In the genomic region with DNA sequence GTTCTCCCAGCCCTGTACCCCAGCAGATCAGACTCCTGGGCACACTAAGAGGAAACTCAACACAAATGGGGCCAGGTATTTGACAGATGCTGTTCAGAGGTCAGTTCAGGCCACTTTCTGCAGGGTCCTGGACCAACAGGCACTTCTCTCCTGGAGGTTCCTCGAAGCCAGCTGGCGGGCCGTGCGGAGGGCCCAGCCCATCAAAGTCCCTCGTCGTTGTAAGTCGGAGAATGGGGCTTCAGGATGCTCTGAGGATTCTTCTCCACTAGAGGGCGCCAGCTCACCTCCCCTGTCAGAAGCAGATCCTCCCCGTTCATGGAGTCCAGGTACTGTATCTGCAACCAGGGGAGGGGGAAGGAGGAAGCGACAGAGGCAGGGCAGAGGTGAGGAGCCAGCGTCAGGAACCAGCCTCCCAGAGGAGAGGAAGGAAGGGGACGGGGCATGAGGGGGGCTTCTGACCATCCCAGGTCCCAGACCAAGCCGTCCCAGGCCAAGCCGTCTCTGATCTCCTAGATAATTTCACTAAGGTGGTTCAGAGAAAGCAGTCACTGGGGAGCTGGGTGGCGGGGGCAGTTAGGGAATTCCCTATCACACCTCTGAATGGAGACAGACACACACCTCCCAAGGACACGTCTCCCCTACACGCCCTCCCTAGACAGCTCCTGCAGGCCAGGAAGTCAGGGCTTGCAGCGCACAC, we compare ENCODE assay signal across 8 cellular contexts. TPM values are rescaled to one million over a fixed set of nuclear protein-coding genes. Genes with fewer than 3 reads are reported as not detected.
A peak's percentile ranks its signal among the peaks of the same experiment; 100 is the strongest.
DNase-seq lines count a peak whose midpoint lies in the region; ATAC-seq and TF ChIP-seq lines count a peak whose summit lies in the region.

No MANE protein-coding gene starts in this region.

- ATAC-seq in lung (ENCODE audit: insufficient read depth, low FRiP score) (no peak), HG02884 (IDR thresholded peaks at IDR 0.05; ENCODE audit: unreplicated experiment) (no peak)

- H3K9me3 ChIP-seq in DOHH2 (ENCODE audit: control insufficient read depth, insufficient read depth, low read length) (no peaks in the 10 kb centered on the region), lung (ENCODE audit: control insufficient read depth in 2 of 2, insufficient read depth in 1 of 2, low read length in 1 of 2) (no peaks in the 10 kb centered on the region)

- H3K79me2 ChIP-seq in DOHH2 (ENCODE audit: control insufficient read depth, low read length), result no peaks in the 10 kb centered on the region

- no peaks in the 10 kb centered on the region for H3F3A ChIP-seq in DOHH2 (ENCODE audit: control insufficient read depth, insufficient read depth)

- H3K4me3 ChIP-seq in DOHH2 (ENCODE audit: low read length) (no peak overlapping the region), HL-60 (replicated peaks; ENCODE audit: insufficient read depth, low read length) (no peak overlapping the region), dorsolateral prefrontal cortex (no peak overlapping the region), lung (no peak overlapping the region)

- H3K36me3 ChIP-seq in DOHH2 (ENCODE audit: control insufficient read depth, low read length) (peaks cover 4% of the 10 kb centered on the region; the same call in 1 of the 2 replicates), lung (ENCODE audit: control insufficient read depth in 2 of 2, insufficient read depth in 2 of 2, low read length in 2 of 2) (peaks cover 0 to 10% of the 10 kb centered on the region in 2 donors)

- H3K9me2 ChIP-seq in DOHH2 (replicated peaks; ENCODE audit: control insufficient read depth, low read length), result no peaks in the 10 kb centered on the region

- peak; percentile 88 to 91 for DNase-seq in HL-60 (ENCODE audit: low read depth in 1 of 2, low spot score in 1 of 2)
- DNase-seq in NCI-H748 treated with DMSO at 0.1 percent for 48 hours (lab: John Stamatoyannopoulos, UW), result peak; percentile 71
- peak; percentile 87 to 91 for DNase-seq in activated CD4-positive, alpha-beta T cell treated with anti-CD3 and anti-CD28 coated beads, Interleukin-2, amount 50 U/mL, for 48 hours
- DNase-seq in dorsolateral prefrontal cortex, result peak; percentile 51 to 90 (median 78)
- peak; percentile 83 for DNase-seq in lung (ENCODE audit: low spot score)
- DNase-seq in stimulated activated CD8-positive, alpha-beta memory T cell treated with anti-CD3 and anti-CD28 coated beads, Interleukin-12 subunit alpha, Interleukin-12 subunit beta, amount 100 ng/mL, for 24 hours (ENCODE audit: extremely low read depth), result peak; percentile 54

- H3K27ac ChIP-seq in DOHH2 (ENCODE audit: low read depth, low read length), result no peak overlapping the region
- peak overlapping the region; percentile 24 for H3K27ac ChIP-seq in HL-60 (replicated peaks)
- H3K27ac ChIP-seq in dorsolateral prefrontal cortex, result no peak overlapping the region
- H3K27ac ChIP-seq in lung (ENCODE audit: low read depth in 1 of 2, low read length in 1 of 2), result no peak overlapping the region

- H3K4me2 ChIP-seq in DOHH2 (ENCODE audit: low read length), result no peak overlapping the region

- H3K4me1 ChIP-seq in DOHH2 (ENCODE audit: control insufficient read depth, low read length) (peaks cover 7% of the 10 kb centered on the region; the same call in 1 of the 2 replicates), lung (ENCODE audit: control insufficient read depth in 2 of 2, insufficient read depth in 2 of 2, low read length in 2 of 2) (peaks cover 2 to 10% of the 10 kb centered on the region in 2 donors)

- intact Hi-C loops in dorsolateral prefrontal cortex (cut with DNase I), result loop anchor here in 1 of 2 donors (5.0 to 10.0 kb wide), 3 partner anchors 58 to 469 kb away; partner anchors contain the start of gene GDF5

- 31 to 35% methylated on average over 18 of the region's 18 CpGs for WGBS in lung, 2 donors

- peak; percentile 97 for TF ChIP-seq CTCF in DOHH2 (IDR thresholded peaks at IDR 0.05; ENCODE audit: low read depth, low read length, poor library complexity, severe bottlenecking)
- TF ChIP-seq CTCF in HL-60 (IDR thresholded peaks at IDR 0.05; ENCODE audit: insufficient read depth, low read length), result peak; percentile 92
- TF ChIP-seq CTCF in dorsolateral prefrontal cortex (IDR thresholded peaks at IDR 0.05 in 54 of 56, conservative IDR thresholded peaks at IDR 0.05 in 2 of 56; ENCODE audit: low read depth in 1 of 56, partially characterized antibody in 56 of 56), result peak; percentile 73 to 96 (median 90)
- peak; percentile 88 for TF ChIP-seq CTCF in lung (IDR thresholded peaks at IDR 0.05; ENCODE audit: control extremely low read depth, extremely low read depth)

- H3K27me3 ChIP-seq in DOHH2 (ENCODE audit: control insufficient read depth, low read length) (no peaks in the 10 kb centered on the region), HL-60 (ENCODE audit: insufficient read depth, poor library complexity, severe bottlenecking) (no peaks in the 10 kb centered on the region), dorsolateral prefrontal cortex (no peaks in the 10 kb centered on the region), lung (ENCODE audit: control insufficient read depth, insufficient read depth) (no peaks in the 10 kb centered on the region)

- no peaks in the 10 kb centered on the region for H4K20me1 ChIP-seq in DOHH2 (ENCODE audit: control insufficient read depth, insufficient read depth, low read depth, low read length)

RNA-seq across cellular contexts. Expression of gene FAM83C, which starts 11.7 kb away (rescaled TPM):
- total RNA-seq in dorsolateral prefrontal cortex (under 1 TPM in 2 of 120 experiments, not detected in 118; 0.24 to 0.98 TPM), lung (not detected)
- polyA plus RNA-seq in lung, result not detected

RNA-seq across cellular contexts. Expression of gene EIF6, which starts 19.3 kb away (rescaled TPM):
- total RNA-seq in dorsolateral prefrontal cortex, result 10 to 100 TPM; 28.3 to 69.2 (median 53.1) TPM
- 100 to 1,000 TPM in 1 of 2 donors, 10 to 100 TPM in 1; 47.8 to 119 TPM for total RNA-seq in lung
- polyA plus RNA-seq in lung, result 100 to 1,000 TPM; 118 to 191 TPM

RNA-seq across cellular contexts. Expression of gene MMP24OS, which starts 26.0 kb away (rescaled TPM):
- total RNA-seq in dorsolateral prefrontal cortex (100 to 1,000 TPM in 10 of 120 experiments, 10 to 100 TPM in 110; 55.0 to 112 (median 79.5) TPM), lung (100 to 1,000 TPM in 1 of 2 donors, 10 to 100 TPM in 1; 32.1 to 117 TPM)
- polyA plus RNA-seq in lung, result 100 to 1,000 TPM in 1 of 2 donors, 10 to 100 TPM in 1; 27.8 to 106 TPM
